Comparison of ENCODE assay signal across 8 cellular contexts in genomic region chrX:31213941-31214340, GRCh38.
DNase-seq lines count a peak whose midpoint lies in the region; ATAC-seq and TF ChIP-seq lines count a peak whose summit lies in the region.

No MANE protein-coding gene starts in this region.

- no peak overlapping the region for H2BK20ac ChIP-seq in H9 (ENCODE audit: low read depth, low read length, poor library complexity, severe bottlenecking)

- no peak overlapping the region for H4K5ac ChIP-seq in H9 (ENCODE audit: insufficient read length, low read depth, low read length)

- H3K9me3 ChIP-seq in H9 (ENCODE audit: control insufficient read depth, low read depth, low read length) (no peaks in the 10 kb centered on the region), WERI-Rb-1 (ENCODE audit: severe bottlenecking) (no peaks in the 10 kb centered on the region)

- no peak overlapping the region for H3K9ac ChIP-seq in H9 (ENCODE audit: extremely low read depth, insufficient read length, low read length)

- peaks cover 0 to 6% (median 0%) of the 10 kb centered on the region in 3 experiments; a peak in 3 of 7 replicates for H3K36me3 Mint-ChIP-seq in H9 (ENCODE audit: insufficient read depth in 1 of 3, low read depth in 3 of 3)

- H3K23me2 ChIP-seq in H9 (ENCODE audit: insufficient read length, low read depth, low read length, poor library complexity, severe bottlenecking): no peaks in the 10 kb centered on the region

- no peak overlapping the region for H3K18ac ChIP-seq in H9 (ENCODE audit: insufficient read length, low read depth, low read length)

- H3K9me3 Mint-ChIP-seq in H9: peaks cover 38 to 49% of the 10 kb centered on the region in 2 experiments
- H3K9me3 Mint-ChIP-seq in stimulated activated naive CD8-positive, alpha-beta T cell treated with anti-CD3 and anti-CD28 coated beads, Interleukin-15, amount 100 ng/mL, for 72 hours: no peaks in the 10 kb centered on the region

- no peak overlapping the region for H4K8ac ChIP-seq in H9 (replicated peaks; ENCODE audit: insufficient read length, low read depth, low read length)

- H2BK12ac ChIP-seq in H9 (ENCODE audit: insufficient read length, low read depth, low read length): no peak overlapping the region

- no peak overlapping the region for H3K27ac Mint-ChIP-seq in H9
- no peak overlapping the region for H3K27ac Mint-ChIP-seq in stimulated activated naive CD8-positive, alpha-beta T cell treated with anti-CD3 and anti-CD28 coated beads, Interleukin-15, amount 100 ng/mL, for 72 hours

- no peak overlapping the region for H3K14ac ChIP-seq in H9 (ENCODE audit: insufficient read depth, low read length)

- no peak overlapping the region for H3K23ac ChIP-seq in H9 (ENCODE audit: insufficient read length, low read depth, low read length)

- TF ChIP-seq CTCF in H9 (conservative IDR thresholded peaks at IDR 0.05): peak; percentile 59
- TF ChIP-seq CTCF in WERI-Rb-1 (IDR thresholded peaks at IDR 0.05; ENCODE audit: low read depth, low read length): peak; percentile 49
- TF ChIP-seq CTCF in omental fat pad (IDR thresholded peaks at IDR 0.05): no peak

- H4K91ac ChIP-seq in H9 (ENCODE audit: insufficient read length, low read depth, low read length): no peak overlapping the region

- H2BK5ac ChIP-seq in H9 (ENCODE audit: insufficient read length, low read length): no peak overlapping the region

- no peak overlapping the region for H3K56ac ChIP-seq in H9 (ENCODE audit: insufficient read length, low read depth, low read length)

- H3K27me3 ChIP-seq in H9 (ENCODE audit: insufficient read depth, low read length) (no peaks in the 10 kb centered on the region), WERI-Rb-1 (ENCODE audit: insufficient read depth, low read depth, severe bottlenecking) (no peaks in the 10 kb centered on the region)

- no peaks in the 10 kb centered on the region for H4K20me1 ChIP-seq in H9 (ENCODE audit: control insufficient read depth, insufficient read depth, insufficient read length)

- no peaks in the 10 kb centered on the region for H3K79me2 ChIP-seq in H9 (ENCODE audit: insufficient read depth, low read length)

- H3K27me3 Mint-ChIP-seq in H9 (ENCODE audit: low read depth): no peaks in the 10 kb centered on the region
- H3K27me3 Mint-ChIP-seq in stimulated activated naive CD8-positive, alpha-beta T cell treated with anti-CD3 and anti-CD28 coated beads, Interleukin-15, amount 100 ng/mL, for 72 hours: no peaks in the 10 kb centered on the region

- DNase-seq in EL (peak; percentile 13), H9 (no peak), WERI-Rb-1 (peak; percentile 16), left lobe of liver (ENCODE audit: low spot score) (no peak), omental fat pad (ENCODE audit: low spot score) (no peak), hippocampal formation (lab: John Stamatoyannopoulos, UW) (no peak)
- no peak for DNase-seq in NK-92 treated with Interleukin-12 subunit alpha and Interleukin-12 subunit beta, amount 100 ng/mL, for 24 hours (lab: John Stamatoyannopoulos, UW)
- DNase-seq in stimulated activated naive CD8-positive, alpha-beta T cell treated with anti-CD3 and anti-CD28 coated beads, Interleukin-15, amount 100 ng/mL, for 72 hours: no peak

- peaks cover 20 to 24% of the 10 kb centered on the region in 2 experiments for H3K4me1 Mint-ChIP-seq in H9
- H3K4me1 Mint-ChIP-seq in stimulated activated naive CD8-positive, alpha-beta T cell treated with anti-CD3 and anti-CD28 coated beads, Interleukin-15, amount 100 ng/mL, for 72 hours: no peaks in the 10 kb centered on the region

- H3K4me2 ChIP-seq in H9 (ENCODE audit: insufficient read depth, insufficient read length, low read length): no peak overlapping the region

- H3K4me1 ChIP-seq in H9 (ENCODE audit: insufficient read depth, low read length): no peaks in the 10 kb centered on the region; the same call in 1 of the 2 replicates

- H2BK15ac ChIP-seq in H9 (ENCODE audit: low read depth, low read length): no peak overlapping the region

- H2BK120ac ChIP-seq in H9 (ENCODE audit: low read depth, low read length, poor library complexity, severe bottlenecking): no peak overlapping the region

- H3T11ph ChIP-seq in H9 (ENCODE audit: low read length): no peak overlapping the region

- no peaks in the 10 kb centered on the region for H3K36me3 ChIP-seq in WERI-Rb-1

- no peak overlapping the region for H3K4me3 Mint-ChIP-seq in H9
- H3K4me3 Mint-ChIP-seq in stimulated activated naive CD8-positive, alpha-beta T cell treated with anti-CD3 and anti-CD28 coated beads, Interleukin-15, amount 100 ng/mL, for 72 hours: no peak overlapping the region

- H3K4me3 ChIP-seq in WERI-Rb-1 (ENCODE audit: low read depth, low read length): no peak overlapping the region

- no peak overlapping the region for H3K4ac ChIP-seq in H9 (ENCODE audit: low read depth, low read length)

- ATAC-seq in left lobe of liver: peak; percentile 70
- ATAC-seq in omental fat pad (ENCODE audit: low FRiP score): no peak
- no peak for ATAC-seq in stimulated activated naive CD8-positive, alpha-beta T cell treated with anti-CD3 and anti-CD28 coated beads, Interleukin-15, amount 100 ng/mL, for 72 hours

- no peak overlapping the region for H3K27ac ChIP-seq in H9 (ENCODE audit: insufficient read length, low read depth, low read length)
- no peak overlapping the region for H3K27ac ChIP-seq in WERI-Rb-1

- H3K79me1 ChIP-seq in H9 (ENCODE audit: insufficient read depth, low read depth, low read length, poor library complexity, severe bottlenecking): no peaks in the 10 kb centered on the region

- H2AK5ac ChIP-seq in H9 (ENCODE audit: insufficient read length, low read length): no peak overlapping the region

- H2AFZ ChIP-seq in H9 (ENCODE audit: low read length): no peak overlapping the region

Comparison
In these comparisons a context has a peak if more than half of its experiments do, and no peak if none do; other contexts are left out.
1. DNase-seq: peak in EL (single experiment) and WERI-Rb-1 (single experiment); none in H9 (single experiment), left lobe of liver (single experiment), omental fat pad (single experiment), hippocampal formation (0 of 2), NK-92 treated with Interleukin-12 subunit alpha and Interleukin-12 subunit beta, amount 100 ng/mL, for 24 hours (single experiment) and stimulated activated naive CD8-positive, alpha-beta T cell treated with anti-CD3 and anti-CD28 coated beads, Interleukin-15, amount 100 ng/mL, for 72 hours (0 of 2).
2. CTCF ChIP-seq: peak in H9 (single experiment) and WERI-Rb-1 (single experiment); none in omental fat pad (0 of 3).